Comparison of ENCODE assay signal across 1 cellular context in the genomic region with DNA sequence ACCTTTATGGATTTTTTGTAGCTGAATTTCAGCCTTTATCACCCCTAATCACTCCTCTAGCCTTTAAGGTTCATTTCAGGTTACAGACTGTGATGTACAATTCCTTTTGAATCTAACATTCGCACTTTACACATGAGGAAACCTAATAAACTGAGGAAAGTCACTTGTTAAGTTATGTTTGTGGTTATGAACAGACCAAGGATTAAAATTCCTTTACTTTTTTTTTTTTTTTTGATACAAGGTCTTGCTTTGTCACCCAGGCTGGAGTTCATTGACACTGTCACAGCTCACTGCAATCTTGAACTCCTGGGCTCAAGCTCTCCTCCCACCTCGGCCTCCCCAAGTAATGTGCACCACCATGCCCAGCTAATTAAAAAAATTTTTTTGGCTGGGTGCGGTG.
TF ChIP-seq lines count a peak whose summit lies in the region.

No MANE protein-coding gene starts in this region.

TF ChIP-seq in HepG2, 621 proteins besides CTCF, POLR2A, EP300 and RAD21:
- TF ChIP-seq POLR2G (IDR thresholded peaks at IDR 0.05; ENCODE audit: low read depth, low read length) (no peak), ZNF644 (CRISPR knock-in tag; IDR thresholded peaks at IDR 0.05; ENCODE audit: low read depth) (no peak), SMYD3 (CRISPR knock-in tag; IDR thresholded peaks at IDR 0.05) (no peak), FOSL2 (CRISPR knock-in tag; IDR thresholded peaks at IDR 0.05) (no peak), ZNF432 (CRISPR knock-in tag; IDR thresholded peaks at IDR 0.05; ENCODE audit: borderline replicate concordance) (no peak), ZNF781 (CRISPR knock-in tag; IDR thresholded peaks at IDR 0.05; ENCODE audit: borderline replicate concordance, not compliant biosample characterization) (no peak), BORCS8-MEF2B (CRISPR knock-in tag; IDR thresholded peaks at IDR 0.05) (no peak), HNRNPL (IDR thresholded peaks at IDR 0.05; ENCODE audit: low read depth, low read length) (no peak), RBFOX2 (IDR thresholded peaks at IDR 0.05; ENCODE audit: low read depth, low read length) (no peak), ZNF510 (CRISPR knock-in tag; IDR thresholded peaks at IDR 0.05; ENCODE audit: low read depth) (no peak), ZNF547 (CRISPR knock-in tag; IDR thresholded peaks at IDR 0.05) (no peak), ZBTB3 (CRISPR knock-in tag; IDR thresholded peaks at IDR 0.05; ENCODE audit: borderline replicate concordance, low read depth) (no peak), TOPORS (CRISPR knock-in tag; IDR thresholded peaks at IDR 0.05) (no peak), RBAK (CRISPR knock-in tag; IDR thresholded peaks at IDR 0.05) (no peak), ZNF782 (CRISPR knock-in tag; IDR thresholded peaks at IDR 0.05; ENCODE audit: borderline replicate concordance) (no peak), ZBTB42 (CRISPR knock-in tag; IDR thresholded peaks at IDR 0.05) (no peak), NCOA5 (CRISPR knock-in tag; IDR thresholded peaks at IDR 0.05) (no peak)
- TF ChIP-seq, protein P1, sequence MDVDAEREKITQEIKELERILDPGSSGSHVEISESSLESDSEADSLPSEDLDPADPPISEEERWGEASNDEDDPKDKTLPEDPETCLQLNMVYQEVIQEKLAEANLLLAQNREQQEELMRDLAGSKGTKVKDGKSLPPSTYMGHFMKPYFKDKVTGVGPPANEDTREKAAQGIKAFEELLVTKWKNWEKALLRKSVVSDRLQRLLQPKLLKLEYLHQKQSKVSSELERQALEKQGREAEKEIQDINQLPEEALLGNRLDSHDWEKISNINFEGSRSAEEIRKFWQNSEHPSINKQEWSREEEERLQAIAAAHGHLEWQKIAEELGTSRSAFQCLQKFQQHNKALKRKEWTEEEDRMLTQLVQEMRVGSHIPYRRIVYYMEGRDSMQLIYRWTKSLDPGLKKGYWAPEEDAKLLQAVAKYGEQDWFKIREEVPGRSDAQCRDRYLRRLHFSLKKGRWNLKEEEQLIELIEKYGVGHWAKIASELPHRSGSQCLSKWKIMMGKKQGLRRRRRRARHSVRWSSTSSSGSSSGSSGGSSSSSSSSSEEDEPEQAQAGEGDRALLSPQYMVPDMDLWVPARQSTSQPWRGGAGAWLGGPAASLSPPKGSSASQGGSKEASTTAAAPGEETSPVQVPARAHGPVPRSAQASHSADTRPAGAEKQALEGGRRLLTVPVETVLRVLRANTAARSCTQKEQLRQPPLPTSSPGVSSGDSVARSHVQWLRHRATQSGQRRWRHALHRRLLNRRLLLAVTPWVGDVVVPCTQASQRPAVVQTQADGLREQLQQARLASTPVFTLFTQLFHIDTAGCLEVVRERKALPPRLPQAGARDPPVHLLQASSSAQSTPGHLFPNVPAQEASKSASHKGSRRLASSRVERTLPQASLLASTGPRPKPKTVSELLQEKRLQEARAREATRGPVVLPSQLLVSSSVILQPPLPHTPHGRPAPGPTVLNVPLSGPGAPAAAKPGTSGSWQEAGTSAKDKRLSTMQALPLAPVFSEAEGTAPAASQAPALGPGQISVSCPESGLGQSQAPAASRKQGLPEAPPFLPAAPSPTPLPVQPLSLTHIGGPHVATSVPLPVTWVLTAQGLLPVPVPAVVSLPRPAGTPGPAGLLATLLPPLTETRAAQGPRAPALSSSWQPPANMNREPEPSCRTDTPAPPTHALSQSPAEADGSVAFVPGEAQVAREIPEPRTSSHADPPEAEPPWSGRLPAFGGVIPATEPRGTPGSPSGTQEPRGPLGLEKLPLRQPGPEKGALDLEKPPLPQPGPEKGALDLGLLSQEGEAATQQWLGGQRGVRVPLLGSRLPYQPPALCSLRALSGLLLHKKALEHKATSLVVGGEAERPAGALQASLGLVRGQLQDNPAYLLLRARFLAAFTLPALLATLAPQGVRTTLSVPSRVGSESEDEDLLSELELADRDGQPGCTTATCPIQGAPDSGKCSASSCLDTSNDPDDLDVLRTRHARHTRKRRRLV (CRISPR knock-in tag; IDR thresholded peaks at IDR 0.05) = no peak
- TF ChIP-seq, protein P2, sequence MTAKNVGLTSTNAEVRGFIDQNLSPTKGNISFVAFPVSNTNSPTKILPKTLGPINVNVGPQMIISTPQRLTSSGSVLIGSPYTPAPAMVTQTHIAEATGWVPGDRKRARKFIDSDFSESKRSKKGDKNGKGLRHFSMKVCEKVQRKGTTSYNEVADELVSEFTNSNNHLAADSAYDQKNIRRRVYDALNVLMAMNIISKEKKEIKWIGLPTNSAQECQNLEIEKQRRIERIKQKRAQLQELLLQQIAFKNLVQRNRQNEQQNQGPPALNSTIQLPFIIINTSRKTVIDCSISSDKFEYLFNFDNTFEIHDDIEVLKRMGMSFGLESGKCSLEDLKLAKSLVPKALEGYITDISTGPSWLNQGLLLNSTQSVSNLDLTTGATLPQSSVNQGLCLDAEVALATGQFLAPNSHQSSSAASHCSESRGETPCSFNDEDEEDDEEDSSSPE (CRISPR knock-in tag; IDR thresholded peaks at IDR 0.05) = no peak
- TF ChIP-seq, protein P3, sequence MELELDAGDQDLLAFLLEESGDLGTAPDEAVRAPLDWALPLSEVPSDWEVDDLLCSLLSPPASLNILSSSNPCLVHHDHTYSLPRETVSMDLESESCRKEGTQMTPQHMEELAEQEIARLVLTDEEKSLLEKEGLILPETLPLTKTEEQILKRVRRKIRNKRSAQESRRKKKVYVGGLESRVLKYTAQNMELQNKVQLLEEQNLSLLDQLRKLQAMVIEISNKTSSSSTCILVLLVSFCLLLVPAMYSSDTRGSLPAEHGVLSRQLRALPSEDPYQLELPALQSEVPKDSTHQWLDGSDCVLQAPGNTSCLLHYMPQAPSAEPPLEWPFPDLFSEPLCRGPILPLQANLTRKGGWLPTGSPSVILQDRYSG (CRISPR knock-in tag; IDR thresholded peaks at IDR 0.05) = no peak
